Comparison of ENCODE assay signal across 1 cellular context in the genomic region with DNA sequence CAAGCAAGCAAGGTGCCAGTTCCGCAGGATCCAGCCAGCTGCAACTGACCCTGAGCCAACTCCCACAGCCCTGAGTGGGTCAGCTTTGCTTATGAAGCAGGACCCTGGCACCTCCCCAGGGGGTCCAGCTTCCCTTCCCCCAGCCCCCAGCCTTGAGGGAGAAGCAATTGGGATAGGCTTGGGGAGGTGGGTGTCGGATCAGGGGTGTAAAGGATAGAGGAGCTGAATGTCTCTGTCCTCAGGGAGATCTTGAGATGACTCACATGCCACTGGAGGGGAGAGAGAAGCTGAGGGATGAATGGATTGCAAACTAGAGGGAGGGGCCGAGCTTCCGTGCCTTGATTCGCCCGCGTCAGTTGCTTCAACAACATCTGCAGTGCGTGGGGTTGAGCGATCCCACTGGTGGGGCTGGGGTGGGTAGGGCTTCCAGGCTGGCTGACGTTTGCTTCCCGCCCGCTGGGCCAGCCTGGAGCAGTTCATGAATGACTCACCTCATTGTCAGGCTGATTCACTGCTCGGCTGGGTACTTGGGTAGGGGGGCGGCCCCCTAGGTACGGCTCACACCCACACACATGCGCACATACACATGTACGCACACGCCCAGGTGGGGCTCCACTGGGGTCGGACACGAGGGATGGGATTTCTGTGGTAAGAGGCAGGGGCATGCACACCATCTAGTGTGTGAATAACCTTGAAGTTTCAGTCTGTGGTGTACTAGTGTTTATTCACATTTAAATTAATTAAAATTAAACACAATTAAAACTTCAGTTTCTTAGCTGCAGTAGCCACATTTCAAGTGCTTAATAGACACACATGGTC.
TF ChIP-seq lines count a peak whose summit lies in the region.

No MANE protein-coding gene starts in this region.

TF ChIP-seq in K562, 482 proteins besides CTCF, POLR2A, EP300 and RAD21 (continued from another document and continues in another):
- peak; percentile 92 to 93 for TF ChIP-seq NRF1 (conservative IDR thresholded peaks at IDR 0.05 in 1 of 2, IDR thresholded peaks at IDR 0.05 in 1 of 2)
- peak; percentile 73; the same call in 1 of the 2 replicates for TF ChIP-seq LCOR (CRISPR knock-in tag; IDR thresholded peaks at IDR 0.05)
- TF ChIP-seq JUN (IDR thresholded peaks at IDR 0.05; ENCODE audit: borderline replicate concordance, low read depth, low read length): peak; percentile 92
- no peak for TF ChIP-seq JUN (CRISPR knock-in tag; IDR thresholded peaks at IDR 0.05; ENCODE audit: borderline replicate concordance)
- 0 out of 2 replicates have a peak, but pooled peaks have one; percentile 38 for TF ChIP-seq KLF13 (tag; IDR thresholded peaks at IDR 0.05; ENCODE audit: borderline replicate concordance, low read depth)
- TF ChIP-seq ADNP (tag; IDR thresholded peaks at IDR 0.05): no peak
- TF ChIP-seq SREBF1 (IDR thresholded peaks at IDR 0.05; ENCODE audit: borderline replicate concordance, low read depth, low read length): no peak
- no peak for TF ChIP-seq TOE1 (IDR thresholded peaks at IDR 0.05; ENCODE audit: borderline replicate concordance)
- no peak for TF ChIP-seq TOE1 (CRISPR knock-in tag; IDR thresholded peaks at IDR 0.05; ENCODE audit: borderline replicate concordance, low read depth)
- TF ChIP-seq ZNF224 (CRISPR knock-in tag; IDR thresholded peaks at IDR 0.05): no peak
- peak; percentile 85 for TF ChIP-seq NFE2 (IDR thresholded peaks at IDR 0.05; ENCODE audit: low read depth)
- peak; percentile 80 for TF ChIP-seq MTA3 (IDR thresholded peaks at IDR 0.05; ENCODE audit: borderline replicate concordance)
- TF ChIP-seq PTBP1 (IDR thresholded peaks at IDR 0.05; ENCODE audit: low read depth, low read length): no peak
- no peak for TF ChIP-seq PRPF4 (IDR thresholded peaks at IDR 0.05; ENCODE audit: insufficient read depth, low read depth, low read length, poor library complexity, severe bottlenecking)
- TF ChIP-seq CBX5 (IDR thresholded peaks at IDR 0.05; ENCODE audit: borderline replicate concordance, low read depth): no peak; the same call in 1 of the 2 replicates
- TF ChIP-seq, protein P1, sequence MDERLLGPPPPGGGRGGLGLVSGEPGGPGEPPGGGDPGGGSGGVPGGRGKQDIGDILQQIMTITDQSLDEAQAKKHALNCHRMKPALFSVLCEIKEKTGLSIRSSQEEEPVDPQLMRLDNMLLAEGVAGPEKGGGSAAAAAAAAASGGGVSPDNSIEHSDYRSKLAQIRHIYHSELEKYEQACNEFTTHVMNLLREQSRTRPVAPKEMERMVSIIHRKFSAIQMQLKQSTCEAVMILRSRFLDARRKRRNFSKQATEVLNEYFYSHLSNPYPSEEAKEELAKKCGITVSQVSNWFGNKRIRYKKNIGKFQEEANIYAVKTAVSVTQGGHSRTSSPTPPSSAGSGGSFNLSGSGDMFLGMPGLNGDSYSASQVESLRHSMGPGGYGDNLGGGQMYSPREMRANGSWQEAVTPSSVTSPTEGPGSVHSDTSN (CRISPR knock-in tag; IDR thresholded peaks at IDR 0.05; ENCODE audit: low read depth): no peak
- TF ChIP-seq, protein P1 (tag; conservative IDR thresholded peaks at IDR 0.05; ENCODE audit: low read depth): peak; percentile 57; the same call in 1 of the 2 replicates
- TF ChIP-seq, protein P2, sequence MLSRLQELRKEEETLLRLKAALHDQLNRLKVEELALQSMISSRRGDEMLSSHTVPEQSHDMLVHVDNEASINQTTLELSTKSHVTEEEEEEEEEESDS (CRISPR knock-in tag; IDR thresholded peaks at IDR 0.05): no peak
- no peak for TF ChIP-seq BACH1 (tag; IDR thresholded peaks at IDR 0.05)
- TF ChIP-seq ZNF764 (CRISPR knock-in tag; IDR thresholded peaks at IDR 0.05; ENCODE audit: low read depth): no peak
- TF ChIP-seq ZNF3 (CRISPR knock-in tag; IDR thresholded peaks at IDR 0.05): no peak
- no peak for TF ChIP-seq ZNF217 (CRISPR knock-in tag; IDR thresholded peaks at IDR 0.05)
- no peak for TF ChIP-seq HDAC6 (IDR thresholded peaks at IDR 0.05; ENCODE audit: low read depth, low read length)
- no peak for TF ChIP-seq SMAD2 (IDR thresholded peaks at IDR 0.05; ENCODE audit: low read depth, low read length)
- TF ChIP-seq EP400 (IDR thresholded peaks at IDR 0.05): peak; percentile 85
- no peak for TF ChIP-seq TBP (optimal IDR thresholded peaks at IDR 0.05; ENCODE audit: low read depth, low read length)
- TF ChIP-seq NR1H2 (CRISPR knock-in tag; IDR thresholded peaks at IDR 0.05): no peak
- no peak for TF ChIP-seq ZBED1 (IDR thresholded peaks at IDR 0.05)
- TF ChIP-seq TSC22D4 (tag; IDR thresholded peaks at IDR 0.05): no peak
- TF ChIP-seq ZNF699 (CRISPR knock-in tag; IDR thresholded peaks at IDR 0.05; ENCODE audit: insufficient replicate concordance): no peak
- no peak for TF ChIP-seq SRSF3 (IDR thresholded peaks at IDR 0.05; ENCODE audit: insufficient read depth, low read length)
- TF ChIP-seq ZNF695 (CRISPR knock-in tag; IDR thresholded peaks at IDR 0.05): no peak
- no peak for TF ChIP-seq ZNF561 (CRISPR knock-in tag; conservative IDR thresholded peaks at IDR 0.05)
- TF ChIP-seq ATF1 (CRISPR knock-in tag; IDR thresholded peaks at IDR 0.05): no peak
- TF ChIP-seq ATF1 (tag; IDR thresholded peaks at IDR 0.05): peak; percentile 79
- no peak for TF ChIP-seq ZNF134 (CRISPR knock-in tag; conservative IDR thresholded peaks at IDR 0.05)
- no peak for TF ChIP-seq DDX20 (tag; IDR thresholded peaks at IDR 0.05; ENCODE audit: low read depth)
- TF ChIP-seq HMG20A (CRISPR knock-in tag; conservative IDR thresholded peaks at IDR 0.05): no peak
- TF ChIP-seq BHLHE40 (IDR thresholded peaks at IDR 0.05; ENCODE audit: low read length): peak; percentile 11; the same call in 1 of the 2 replicates
- 0 out of 2 replicates have a peak, but pooled peaks have one; percentile 23 for TF ChIP-seq ZNF23 (CRISPR knock-in tag; IDR thresholded peaks at IDR 0.05)
- no peak for TF ChIP-seq NR2C2 (CRISPR knock-in tag; IDR thresholded peaks at IDR 0.05)
- TF ChIP-seq NR2C2 (tag; IDR thresholded peaks at IDR 0.05): no peak
- TF ChIP-seq, protein P3, sequence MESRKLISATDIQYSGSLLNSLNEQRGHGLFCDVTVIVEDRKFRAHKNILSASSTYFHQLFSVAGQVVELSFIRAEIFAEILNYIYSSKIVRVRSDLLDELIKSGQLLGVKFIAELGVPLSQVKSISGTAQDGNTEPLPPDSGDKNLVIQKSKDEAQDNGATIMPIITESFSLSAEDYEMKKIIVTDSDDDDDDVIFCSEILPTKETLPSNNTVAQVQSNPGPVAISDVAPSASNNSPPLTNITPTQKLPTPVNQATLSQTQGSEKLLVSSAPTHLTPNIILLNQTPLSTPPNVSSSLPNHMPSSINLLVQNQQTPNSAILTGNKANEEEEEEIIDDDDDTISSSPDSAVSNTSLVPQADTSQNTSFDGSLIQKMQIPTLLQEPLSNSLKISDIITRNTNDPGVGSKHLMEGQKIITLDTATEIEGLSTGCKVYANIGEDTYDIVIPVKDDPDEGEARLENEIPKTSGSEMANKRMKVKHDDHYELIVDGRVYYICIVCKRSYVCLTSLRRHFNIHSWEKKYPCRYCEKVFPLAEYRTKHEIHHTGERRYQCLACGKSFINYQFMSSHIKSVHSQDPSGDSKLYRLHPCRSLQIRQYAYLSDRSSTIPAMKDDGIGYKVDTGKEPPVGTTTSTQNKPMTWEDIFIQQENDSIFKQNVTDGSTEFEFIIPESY (CRISPR knock-in tag; IDR thresholded peaks at IDR 0.05): peak; percentile 84
- TF ChIP-seq, protein P4, sequence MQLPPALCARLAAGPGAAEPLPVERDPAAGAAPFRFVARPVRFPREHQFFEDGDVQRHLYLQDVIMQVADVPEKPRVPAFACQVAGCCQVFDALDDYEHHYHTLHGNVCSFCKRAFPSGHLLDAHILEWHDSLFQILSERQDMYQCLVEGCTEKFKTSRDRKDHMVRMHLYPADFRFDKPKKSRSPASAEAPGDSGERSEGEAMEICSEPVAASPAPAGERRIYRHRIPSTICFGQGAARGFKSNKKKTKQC (CRISPR knock-in tag; IDR thresholded peaks at IDR 0.05): no peak
- TF ChIP-seq, protein P5, sequence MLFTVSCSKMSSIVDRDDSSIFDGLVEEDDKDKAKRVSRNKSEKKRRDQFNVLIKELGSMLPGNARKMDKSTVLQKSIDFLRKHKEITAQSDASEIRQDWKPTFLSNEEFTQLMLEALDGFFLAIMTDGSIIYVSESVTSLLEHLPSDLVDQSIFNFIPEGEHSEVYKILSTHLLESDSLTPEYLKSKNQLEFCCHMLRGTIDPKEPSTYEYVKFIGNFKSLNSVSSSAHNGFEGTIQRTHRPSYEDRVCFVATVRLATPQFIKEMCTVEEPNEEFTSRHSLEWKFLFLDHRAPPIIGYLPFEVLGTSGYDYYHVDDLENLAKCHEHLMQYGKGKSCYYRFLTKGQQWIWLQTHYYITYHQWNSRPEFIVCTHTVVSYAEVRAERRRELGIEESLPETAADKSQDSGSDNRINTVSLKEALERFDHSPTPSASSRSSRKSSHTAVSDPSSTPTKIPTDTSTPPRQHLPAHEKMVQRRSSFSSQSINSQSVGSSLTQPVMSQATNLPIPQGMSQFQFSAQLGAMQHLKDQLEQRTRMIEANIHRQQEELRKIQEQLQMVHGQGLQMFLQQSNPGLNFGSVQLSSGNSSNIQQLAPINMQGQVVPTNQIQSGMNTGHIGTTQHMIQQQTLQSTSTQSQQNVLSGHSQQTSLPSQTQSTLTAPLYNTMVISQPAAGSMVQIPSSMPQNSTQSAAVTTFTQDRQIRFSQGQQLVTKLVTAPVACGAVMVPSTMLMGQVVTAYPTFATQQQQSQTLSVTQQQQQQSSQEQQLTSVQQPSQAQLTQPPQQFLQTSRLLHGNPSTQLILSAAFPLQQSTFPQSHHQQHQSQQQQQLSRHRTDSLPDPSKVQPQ (CRISPR knock-in tag; IDR thresholded peaks at IDR 0.05; ENCODE audit: borderline replicate concordance): no peak
- no peak for TF ChIP-seq ILF3 (IDR thresholded peaks at IDR 0.05; ENCODE audit: borderline replicate concordance)
- TF ChIP-seq TAF1 (IDR thresholded peaks at IDR 0.05; ENCODE audit: control insufficient read depth, extremely low read depth, insufficient read depth, low read length, severe bottlenecking): peak; percentile 49
- TF ChIP-seq ZNF121 (CRISPR knock-in tag; conservative IDR thresholded peaks at IDR 0.05): no peak
- TF ChIP-seq, protein P6, sequence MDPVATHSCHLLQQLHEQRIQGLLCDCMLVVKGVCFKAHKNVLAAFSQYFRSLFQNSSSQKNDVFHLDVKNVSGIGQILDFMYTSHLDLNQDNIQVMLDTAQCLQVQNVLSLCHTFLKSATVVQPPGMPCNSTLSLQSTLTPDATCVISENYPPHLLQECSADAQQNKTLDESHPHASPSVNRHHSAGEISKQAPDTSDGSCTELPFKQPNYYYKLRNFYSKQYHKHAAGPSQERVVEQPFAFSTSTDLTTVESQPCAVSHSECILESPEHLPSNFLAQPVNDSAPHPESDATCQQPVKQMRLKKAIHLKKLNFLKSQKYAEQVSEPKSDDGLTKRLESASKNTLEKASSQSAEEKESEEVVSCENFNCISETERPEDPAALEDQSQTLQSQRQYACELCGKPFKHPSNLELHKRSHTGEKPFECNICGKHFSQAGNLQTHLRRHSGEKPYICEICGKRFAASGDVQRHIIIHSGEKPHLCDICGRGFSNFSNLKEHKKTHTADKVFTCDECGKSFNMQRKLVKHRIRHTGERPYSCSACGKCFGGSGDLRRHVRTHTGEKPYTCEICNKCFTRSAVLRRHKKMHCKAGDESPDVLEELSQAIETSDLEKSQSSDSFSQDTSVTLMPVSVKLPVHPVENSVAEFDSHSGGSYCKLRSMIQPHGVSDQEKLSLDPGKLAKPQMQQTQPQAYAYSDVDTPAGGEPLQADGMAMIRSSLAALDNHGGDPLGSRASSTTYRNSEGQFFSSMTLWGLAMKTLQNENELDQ (CRISPR knock-in tag; IDR thresholded peaks at IDR 0.05; ENCODE audit: borderline replicate concordance): no peak
- TF ChIP-seq, protein P7, sequence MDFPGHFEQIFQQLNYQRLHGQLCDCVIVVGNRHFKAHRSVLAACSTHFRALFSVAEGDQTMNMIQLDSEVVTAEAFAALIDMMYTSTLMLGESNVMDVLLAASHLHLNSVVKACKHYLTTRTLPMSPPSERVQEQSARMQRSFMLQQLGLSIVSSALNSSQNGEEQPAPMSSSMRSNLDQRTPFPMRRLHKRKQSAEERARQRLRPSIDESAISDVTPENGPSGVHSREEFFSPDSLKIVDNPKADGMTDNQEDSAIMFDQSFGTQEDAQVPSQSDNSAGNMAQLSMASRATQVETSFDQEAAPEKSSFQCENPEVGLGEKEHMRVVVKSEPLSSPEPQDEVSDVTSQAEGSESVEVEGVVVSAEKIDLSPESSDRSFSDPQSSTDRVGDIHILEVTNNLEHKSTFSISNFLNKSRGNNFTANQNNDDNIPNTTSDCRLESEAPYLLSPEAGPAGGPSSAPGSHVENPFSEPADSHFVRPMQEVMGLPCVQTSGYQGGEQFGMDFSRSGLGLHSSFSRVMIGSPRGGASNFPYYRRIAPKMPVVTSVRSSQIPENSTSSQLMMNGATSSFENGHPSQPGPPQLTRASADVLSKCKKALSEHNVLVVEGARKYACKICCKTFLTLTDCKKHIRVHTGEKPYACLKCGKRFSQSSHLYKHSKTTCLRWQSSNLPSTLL (IDR thresholded peaks at IDR 0.05): no peak
- TF ChIP-seq, protein P8, sequence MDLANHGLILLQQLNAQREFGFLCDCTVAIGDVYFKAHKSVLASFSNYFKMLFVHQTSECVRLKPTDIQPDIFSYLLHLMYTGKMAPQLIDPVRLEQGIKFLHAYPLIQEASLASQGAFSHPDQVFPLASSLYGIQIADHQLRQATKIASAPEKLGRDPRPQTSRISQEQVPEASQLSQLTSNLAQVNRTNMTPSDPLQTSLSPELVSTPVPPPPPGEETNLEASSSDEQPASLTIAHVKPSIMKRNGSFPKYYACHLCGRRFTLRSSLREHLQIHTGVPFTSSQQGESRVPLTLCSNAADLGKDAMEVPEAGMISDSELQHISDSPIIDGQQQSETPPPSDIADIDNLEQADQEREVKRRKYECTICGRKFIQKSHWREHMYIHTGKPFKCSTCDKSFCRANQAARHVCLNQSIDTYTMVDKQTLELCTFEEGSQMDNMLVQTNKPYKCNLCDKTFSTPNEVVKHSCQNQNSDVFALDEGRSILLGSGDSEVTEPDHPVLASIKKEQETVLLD (IDR thresholded peaks at IDR 0.05): peak; percentile 89
- TF ChIP-seq KLF16 (IDR thresholded peaks at IDR 0.05): no peak
- no peak for TF ChIP-seq RBM34 (IDR thresholded peaks at IDR 0.05; ENCODE audit: borderline replicate concordance, insufficient read depth, low read length)
- no peak for TF ChIP-seq SIX5 (IDR thresholded peaks at IDR 0.05; ENCODE audit: borderline replicate concordance in 1 of 2, insufficient read depth in 1 of 2, low read depth in 1 of 2, low read length in 2 of 2)
- TF ChIP-seq ARID1B (IDR thresholded peaks at IDR 0.05): peak; percentile 84
- no peak for TF ChIP-seq TCF7L2 (IDR thresholded peaks at IDR 0.05; ENCODE audit: low read depth, low read length)
- TF ChIP-seq HDGF (IDR thresholded peaks at IDR 0.05): no peak
- TF ChIP-seq HCFC1 (IDR thresholded peaks at IDR 0.05; ENCODE audit: low read depth, low read length): no peak
